Comparison of ENCODE assay signal across 9 cellular contexts in genomic region chr1:236103646-236104218, GRCh38. TPM values are rescaled to one million over a fixed set of nuclear protein-coding genes. Genes with fewer than 3 reads are reported as not detected.
DNase-seq lines count a peak whose midpoint lies in the region; ATAC-seq, FAIRE-seq and TF ChIP-seq lines count a peak whose summit lies in the region.
"Had no signal": no experiment of that assay in that cellular context is flagged by ENCODE, and none has a peak within 500 bp of the region (broad histone marks: within the 10 kb centered on the region; RNA-seq: fewer than 3 reads in every experiment).

No MANE protein-coding gene starts in this region.

- peaks cover 8% of the 10 kb centered on the region for H3K4me1 Mint-ChIP-seq in activated CD8-positive, alpha-beta T cell treated with anti-CD3 and anti-CD28 coated beads, Interleukin-2, amount 10 ng/mL, durations not matched to agents 7 days and 5 days (ENCODE audit: low read depth)

- POLR2A ChIA-PET in activated CD8-positive, alpha-beta T cell treated with anti-CD3 and anti-CD28 coated beads, Interleukin-2, amount 10 ng/mL, durations not matched to agents 7 days and 5 days (lab: Charles Lee) = no interaction called here

- peak; percentile 56 for ATAC-seq in HG02678 (IDR thresholded peaks at IDR 0.05; ENCODE audit: unreplicated experiment)
- peak; percentile 57 for ATAC-seq in activated CD8-positive, alpha-beta T cell treated with anti-CD3 and anti-CD28 coated beads, Interleukin-2, amount 10 ng/mL, durations not matched to agents 7 days and 5 days
- peak; percentile 71 for ATAC-seq in mucosa of descending colon
- ATAC-seq in stimulated activated naive CD8-positive, alpha-beta T cell treated with anti-CD3 and anti-CD28 coated beads, Interleukin-15, Interleukin-2, amounts not matched to agents 100 U/mL and 50 U/mL, for 24 hours = peak; percentile 45
- no peak for ATAC-seq in GM19467 (IDR thresholded peaks at IDR 0.05; ENCODE audit: unreplicated experiment)

- H3K36me3 Mint-ChIP-seq in activated CD8-positive, alpha-beta T cell treated with anti-CD3 and anti-CD28 coated beads, Interleukin-2, amount 10 ng/mL, durations not matched to agents 7 days and 5 days (ENCODE audit: low read depth) = no peaks in the 10 kb centered on the region

- H3K4me3 ChIP-seq in mucosa of descending colon = no peak overlapping the region

- intact Hi-C loops in mucosa of descending colon (cut with DNase I, micrococcal nuclease) = loop anchor here in 1 of 2 donors (10.0 kb wide), 1 partner anchor 761 kb away; no protein-coding TSS in a partner anchor

- CTCF ChIA-PET in activated CD8-positive, alpha-beta T cell treated with anti-CD3 and anti-CD28 coated beads, Interleukin-2, amount 10 ng/mL, durations not matched to agents 7 days and 5 days (lab: Charles Lee) = interaction anchor here (0.7 to 1.4 kb wide), 6 partner anchors 86 to 406 kb away, joined by 3 to 5 read pairs (median 3); partner anchors contain the start of gene EDARADD

- H3K4me3 Mint-ChIP-seq in activated CD8-positive, alpha-beta T cell treated with anti-CD3 and anti-CD28 coated beads, Interleukin-2, amount 10 ng/mL, durations not matched to agents 7 days and 5 days = no peak overlapping the region

- H3K36me3 ChIP-seq in mucosa of descending colon (ENCODE audit: low read depth) = no peaks in the 10 kb centered on the region

- H3K4me1 ChIP-seq in mucosa of descending colon (ENCODE audit: low read depth) = no peaks in the 10 kb centered on the region

- no peaks in the 10 kb centered on the region for H3K9me3 ChIP-seq in mucosa of descending colon

- no peaks in the 10 kb centered on the region for H3K9me3 Mint-ChIP-seq in activated CD8-positive, alpha-beta T cell treated with anti-CD3 and anti-CD28 coated beads, Interleukin-2, amount 10 ng/mL, durations not matched to agents 7 days and 5 days (ENCODE audit: insufficient read depth)

- TF ChIP-seq CTCF in mucosa of descending colon (IDR thresholded peaks at IDR 0.05) = peak; percentile 62

- H3K27ac Mint-ChIP-seq in activated CD8-positive, alpha-beta T cell treated with anti-CD3 and anti-CD28 coated beads, Interleukin-2, amount 10 ng/mL, durations not matched to agents 7 days and 5 days = no peak overlapping the region

- peak; percentile 47 for DNase-seq in DMS53 treated with DMSO at 0.1 percent for 48 hours (lab: John Stamatoyannopoulos, UW; ENCODE audit: unreplicated experiment)
- DNase-seq in NCI-H82 treated with DMSO at 0.1 percent for 48 hours (lab: John Stamatoyannopoulos, UW; ENCODE audit: unreplicated experiment) = peak; percentile 28
- DNase-seq in activated CD8-positive, alpha-beta T cell treated with anti-CD3 and anti-CD28 coated beads, Interleukin-2, amount 10 ng/mL, durations not matched to agents 7 days and 5 days = peak; percentile 74
- DNase-seq in mucosa of descending colon = peak in 1 of 3 donors; percentile 71
- DNase-seq in stimulated activated naive CD8-positive, alpha-beta T cell treated with anti-CD3 and anti-CD28 coated beads, Interleukin-15, Interleukin-2, amounts not matched to agents 100 U/mL and 50 U/mL, for 24 hours = peak; percentile 56

- H3K27me3 Mint-ChIP-seq in activated CD8-positive, alpha-beta T cell treated with anti-CD3 and anti-CD28 coated beads, Interleukin-2, amount 10 ng/mL, durations not matched to agents 7 days and 5 days (ENCODE audit: low read depth) = peaks cover 2% of the 10 kb centered on the region

- FAIRE-seq in endometrium (lab: Jason Lieb, UNC) = peak; percentile 70
- FAIRE-seq: colon had no signal

RNA-seq across cellular contexts. Expression of gene GPR137B, which starts 38.6 kb away (rescaled TPM):
- total RNA-seq in activated CD8-positive, alpha-beta T cell treated with anti-CD3 and anti-CD28 coated beads, Interleukin-2, amount 10 ng/mL, durations not matched to agents 7 days and 5 days = 1 to 10 TPM; 4.9 to 5.0 TPM
- 10 to 100 TPM in 1 of 3 donors, 1 to 10 TPM in 2; 6.0 to 13.3 (median 8.5) TPM for total RNA-seq in mucosa of descending colon

RNA-seq across cellular contexts. Expression of gene NID1, which starts 38.8 kb away (rescaled TPM):
- total RNA-seq in activated CD8-positive, alpha-beta T cell treated with anti-CD3 and anti-CD28 coated beads, Interleukin-2, amount 10 ng/mL, durations not matched to agents 7 days and 5 days = under 1 TPM in 1 of 2 experiments, not detected in 1; 0.05 TPM
- 100 to 1,000 TPM in 1 of 3 donors, 10 to 100 TPM in 1, 1 to 10 TPM in 1; 7.2 to 118 (median 36.7) TPM for total RNA-seq in mucosa of descending colon

Comparison
In these comparisons a context has a peak if more than half of its experiments do, and no peak if none do; other contexts are left out.
1. RNA of gene NID1, which starts 38.8 kb away (total RNA-seq): 7.2 to 118 TPM in mucosa of descending colon; 0.05 TPM in activated CD8-positive, alpha-beta T cell treated with anti-CD3 and anti-CD28 coated beads, Interleukin-2, amount 10 ng/mL, durations not matched to agents 7 days and 5 days; every median in the first group is over 4 times any median in the second.